Comparison of ENCODE assay signal across 39 cellular contexts in the genomic region with DNA sequence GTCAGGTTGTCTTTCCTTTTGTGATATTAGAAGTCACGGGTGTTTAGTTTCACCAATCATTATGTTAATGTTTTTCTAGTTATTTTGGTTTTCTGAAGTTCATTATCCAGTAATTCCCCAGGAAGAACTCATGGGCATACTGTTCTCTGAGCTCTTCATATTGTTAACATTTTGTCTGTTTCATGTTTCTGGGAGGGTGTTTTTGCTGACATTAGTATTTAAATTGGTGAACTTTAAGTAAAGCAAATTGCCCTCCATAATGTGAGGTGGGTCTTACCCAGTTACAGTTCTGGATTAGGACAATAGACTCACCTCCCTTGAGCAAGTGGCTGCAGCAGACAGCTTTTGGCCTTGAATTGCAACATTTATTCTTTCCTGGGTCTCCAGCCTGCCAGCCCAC.
"Had no signal": no experiment of that assay in that cellular context is flagged by ENCODE, and none has a peak within 500 bp of the region (broad histone marks: within the 10 kb centered on the region; RNA-seq: fewer than 3 reads in every experiment).

No MANE protein-coding gene starts in this region.

- H3K4me1 ChIP-seq: adrenal gland, ascending aorta, body of pancreas, breast epithelium had no signal

- H3K9me3 ChIP-seq: adrenal gland, ascending aorta, body of pancreas had no signal

- DNase-seq: activated effector memory CD4-positive, alpha-beta T cell treated with anti-CD3 and anti-CD28 coated beads, Interleukin-2, amount 50 U/mL, for 16 hours; activated effector memory CD4-positive, alpha-beta T cell treated with Interleukin-2 at 50 U/mL for 16 hours; activated gamma-delta T cell; activated gamma-delta T cell treated with Interleukin-2 at 50 U/mL for 16 hours; activated naive CD4-positive, alpha-beta T cell; activated naive CD4-positive, alpha-beta T cell treated with anti-CD3 and anti-CD28 coated beads for 36 hours; activated naive CD4-positive, alpha-beta T cell treated with anti-CD3 and anti-CD28 coated beads, Interleukin-2, amount 10 ng/mL, durations not matched to agents 7 days and 5 days; activated naive CD4-positive, alpha-beta T cell treated with anti-CD3 and anti-CD28 coated beads, Interleukin-2, amount 50 U/mL, for 16 hours; activated naive CD4-positive, alpha-beta T cell treated with Interleukin-2 at 50 U/mL for 16 hours; activated naive CD8-positive, alpha-beta T cell treated with anti-CD3 and anti-CD28 coated beads for 36 hours; activated naive CD8-positive, alpha-beta T cell treated with anti-CD3 and anti-CD28 coated beads, Interleukin-2, amount 10 ng/mL, durations not matched to agents 7 days and 5 days; activated naive CD8-positive, alpha-beta T cell treated with anti-CD3 and anti-CD28 coated beads, Interleukin-2, amount 50 U/mL, for 24 hours; activated T-cell treated with anti-CD3 and anti-CD28 coated beads, Interleukin-2, amount 50 U/mL, for 24 hours; activated T-cell treated with anti-CD3 and anti-CD28 coated beads, Interleukin-2, amount 50 U/mL, for 4 hours; activated T-cell treated with anti-CD3 and anti-CD28 coated beads, Interleukin-2, amount 50 U/mL, for 48 hours; activated T-cell treated with anti-CD3 and anti-CD28 coated beads, Interleukin-2, amount 50 U/mL, for 72 hours; adrenal gland; amniotic stem cell; amygdala; anterior cingulate cortex; aorta; body of pancreas; brain microvascular endothelial cell; caudate nucleus; central memory CD4-positive, alpha-beta T cell; cerebellar nuclear complex had no signal

- H3K4me3 Mint-ChIP-seq: activated naive CD4-positive, alpha-beta T cell treated with anti-CD3 and anti-CD28 coated beads for 36 hours; activated naive CD4-positive, alpha-beta T cell treated with anti-CD3 and anti-CD28 coated beads, Interleukin-2, amount 10 ng/mL, durations not matched to agents 7 days and 5 days; activated naive CD4-positive, alpha-beta T cell treated with anti-CD3 and anti-CD28 coated beads, Interleukin-2, amount 50 U/mL, for 24 hours; activated naive CD8-positive, alpha-beta T cell; activated naive CD8-positive, alpha-beta T cell treated with anti-CD3 and anti-CD28 coated beads for 36 hours; activated naive CD8-positive, alpha-beta T cell treated with anti-CD3 and anti-CD28 coated beads, Interleukin-2, amount 10 ng/mL, durations not matched to agents 7 days and 5 days; activated naive CD8-positive, alpha-beta T cell treated with anti-CD3 and anti-CD28 coated beads, Interleukin-2, amount 50 U/mL, for 24 hours; activated T-cell treated with anti-CD3 and anti-CD28 coated beads, Interleukin-2, amount 50 U/mL, for 24 hours; activated T-cell treated with anti-CD3 and anti-CD28 coated beads, Interleukin-2, amount 50 U/mL, for 4 hours; activated T-cell treated with anti-CD3 and anti-CD28 coated beads, Interleukin-2, amount 50 U/mL, for 72 hours; activated T-helper 1 cell treated with anti-CD3 and anti-CD28 coated beads, Interleukin-12 subunit alpha, Interleukin-12 subunit beta, Interleukin-2, Interleukin-4 antibody, amounts not matched to agents 30 ng/mL and 10 ng/mL and 1 ng/mL, durations not matched to agents 14 hours and 24 hours and 36 hours; activated T-helper 17 cell treated with anti-CD3 and anti-CD28 coated beads, Interleukin-2, amount 50 U/mL, for 72 hours; brain; central memory CD8-positive, alpha-beta T cell had no signal

- H3K4me1 Mint-ChIP-seq: activated naive CD4-positive, alpha-beta T cell treated with anti-CD3 and anti-CD28 coated beads, Interleukin-2, amount 10 ng/mL, durations not matched to agents 7 days and 5 days; activated naive CD4-positive, alpha-beta T cell treated with anti-CD3 and anti-CD28 coated beads, Interleukin-2, amount 50 U/mL, for 24 hours; activated naive CD8-positive, alpha-beta T cell treated with anti-CD3 and anti-CD28 coated beads for 36 hours; activated naive CD8-positive, alpha-beta T cell treated with anti-CD3 and anti-CD28 coated beads, Interleukin-2, amount 10 ng/mL, durations not matched to agents 7 days and 5 days; activated naive CD8-positive, alpha-beta T cell treated with anti-CD3 and anti-CD28 coated beads, Interleukin-2, amount 50 U/mL, for 24 hours; activated T-helper 17 cell treated with anti-CD3 and anti-CD28 coated beads, Interleukin-2, amount 50 U/mL, for 72 hours; brain; central memory CD8-positive, alpha-beta T cell had no signal

- H3K27me3 ChIP-seq: adrenal gland, ascending aorta, body of pancreas, brain microvascular endothelial cell, breast epithelium, cardiac muscle cell had no signal

- H3K27me3 Mint-ChIP-seq: activated naive CD4-positive, alpha-beta T cell treated with anti-CD3 and anti-CD28 coated beads, Interleukin-2, amount 10 ng/mL, durations not matched to agents 7 days and 5 days had no signal

- FAIRE-seq: astrocyte, bronchial epithelial cell had no signal

- H3K27ac ChIP-seq: adrenal gland, ascending aorta, body of pancreas, brain microvascular endothelial cell, breast epithelium, cardiac muscle cell had no signal

- H3K36me3 ChIP-seq: adrenal gland, ascending aorta, brain microvascular endothelial cell, breast epithelium, cardiac muscle cell had no signal

- H3K4me3 ChIP-seq: adrenal gland, ascending aorta, body of pancreas, breast epithelium, cardiac muscle cell had no signal

- H3K27ac Mint-ChIP-seq: activated naive CD4-positive, alpha-beta T cell treated with anti-CD3 and anti-CD28 coated beads for 36 hours; activated naive CD4-positive, alpha-beta T cell treated with anti-CD3 and anti-CD28 coated beads, Interleukin-2, amount 10 ng/mL, durations not matched to agents 7 days and 5 days; activated naive CD4-positive, alpha-beta T cell treated with anti-CD3 and anti-CD28 coated beads, Interleukin-2, amount 50 U/mL, for 24 hours; activated naive CD4-positive, alpha-beta T cell treated with anti-CD3 and anti-CD28 coated beads, Interleukin-2, amount 50 U/mL, for 72 hours; activated naive CD8-positive, alpha-beta T cell; activated naive CD8-positive, alpha-beta T cell treated with anti-CD3 and anti-CD28 coated beads for 36 hours; activated naive CD8-positive, alpha-beta T cell treated with anti-CD3 and anti-CD28 coated beads, Interleukin-2, amount 10 ng/mL, durations not matched to agents 7 days and 5 days; activated naive CD8-positive, alpha-beta T cell treated with anti-CD3 and anti-CD28 coated beads, Interleukin-2, amount 50 U/mL, for 24 hours; activated T-cell treated with anti-CD3 and anti-CD28 coated beads, Interleukin-2, amount 50 U/mL, for 24 hours; activated T-cell treated with anti-CD3 and anti-CD28 coated beads, Interleukin-2, amount 50 U/mL, for 72 hours; activated T-helper 1 cell treated with anti-CD3 and anti-CD28 coated beads, Interleukin-12 subunit alpha, Interleukin-12 subunit beta, Interleukin-2, Interleukin-4 antibody, amounts not matched to agents 30 ng/mL and 10 ng/mL and 1 ng/mL, durations not matched to agents 14 hours and 24 hours and 36 hours; activated T-helper 17 cell treated with anti-CD3 and anti-CD28 coated beads, Interleukin-2, amount 50 U/mL, for 72 hours; activated T-helper 2 cell treated with anti-CD3 and anti-CD28 coated beads, Interferon-gamma antibody, Interleukin-2, Interleukin-4, amounts not matched to agents 10 μg/mL and 5 μg/mL and 100 μg/mL, durations not matched to agents 14 hours and 24 hours and 36 hours; brain had no signal

- ATAC-seq: activated naive CD4-positive, alpha-beta T cell treated with anti-CD3 and anti-CD28 coated beads, Interleukin-2, amount 50 U/mL, for 72 hours; activated naive CD8-positive, alpha-beta T cell treated with anti-CD3 and anti-CD28 coated beads, Interleukin-2, amount 50 U/mL, for 24 hours; activated T-cell treated with anti-CD3 and anti-CD28 coated beads, Interleukin-2, amount 50 U/mL, for 4 hours; activated T-cell treated with anti-CD3 and anti-CD28 coated beads, Interleukin-2, amount 50 U/mL, for 72 hours; activated T-helper 17 cell treated with anti-CD3 and anti-CD28 coated beads, Interleukin-2, amount 50 U/mL, for 72 hours; body of pancreas had no signal

- H3K36me3 Mint-ChIP-seq: activated naive CD4-positive, alpha-beta T cell treated with anti-CD3 and anti-CD28 coated beads, Interleukin-2, amount 10 ng/mL, durations not matched to agents 7 days and 5 days; activated naive CD4-positive, alpha-beta T cell treated with anti-CD3 and anti-CD28 coated beads, Interleukin-2, amount 50 U/mL, for 72 hours; activated naive CD8-positive, alpha-beta T cell treated with anti-CD3 and anti-CD28 coated beads for 36 hours; activated naive CD8-positive, alpha-beta T cell treated with anti-CD3 and anti-CD28 coated beads, Interleukin-2, amount 10 ng/mL, durations not matched to agents 7 days and 5 days; brain had no signal
